In genomic region chr1:148768541-148768940, GRCh38 we compare ENCODE assay signal across 6 cellular contexts. TPM values are rescaled to one million over a fixed set of nuclear protein-coding genes. Genes with fewer than 3 reads are reported as not detected.
DNase-seq lines count a peak whose midpoint lies in the region; ATAC-seq, FAIRE-seq and TF ChIP-seq lines count a peak whose summit lies in the region.
"Not testable (repeated sequence)": the region's sequence is repeated elsewhere in the genome, so short reads cannot be mapped to it uniquely, and the experiment has no call there.
"Had no signal": no experiment of that assay in that cellular context is flagged by ENCODE, and none has a peak within 500 bp of the region (broad histone marks: within the 10 kb centered on the region; RNA-seq: fewer than 3 reads in every experiment).

No MANE protein-coding gene starts in this region.

- CTCF ChIA-PET in GM12878 (lab: Yijun Ruan, JAX), result not testable (repeated sequence)

- RAD21 ChIA-PET in GM12878 (lab: Charles Lee; ENCODE audit: unreplicated experiment), result not testable (repeated sequence)

- peak; percentile 92 for FAIRE-seq in H54 (lab: Jason Lieb, UNC)
- not testable (repeated sequence) for FAIRE-seq in GM12878 (lab: Jason Lieb, UNC)

- SMC1A ChIA-PET in GM12878 (lab: Charles Lee; ENCODE audit: uncharacterized antibody, unreplicated experiment), result not testable (repeated sequence)

- not testable (repeated sequence) for H3K4me1 ChIP-seq in GM12878 (ENCODE audit: control insufficient read depth, insufficient read depth, low read length)

- not testable (repeated sequence) for H3K36me3 ChIP-seq in GM12878 (ENCODE audit: control insufficient read depth in 2 of 2, insufficient read depth in 2 of 2, low read length in 1 of 2)

- not testable (repeated sequence) for H3K27ac Mint-ChIP-seq in stimulated activated effector memory CD8-positive, alpha-beta T cell treated with anti-CD3 and anti-CD28 coated beads, Interleukin-12 subunit alpha, Interleukin-12 subunit beta, amount 100 ng/mL, for 72 hours

- not testable (repeated sequence) for TF ChIP-seq EP300 in GM12878 (IDR thresholded peaks at IDR 0.05; ENCODE audit: borderline replicate concordance in 1 of 2, control insufficient read depth in 1 of 2, low read depth in 2 of 2, low read length in 2 of 2)

- not testable (repeated sequence) for H4K20me1 ChIP-seq in GM12878 (ENCODE audit: control insufficient read depth, insufficient read depth)

- intact Hi-C loops in GM12878 (cut with micrococcal nuclease; ENCODE audit: unreplicated experiment), result not testable (repeated sequence)

- not testable (repeated sequence) for H3K9ac ChIP-seq in GM12878 (ENCODE audit: control insufficient read depth, insufficient read depth, low read length)

- not testable (repeated sequence) for H3K36me3 Mint-ChIP-seq in stimulated activated effector memory CD8-positive, alpha-beta T cell treated with anti-CD3 and anti-CD28 coated beads, Interleukin-12 subunit alpha, Interleukin-12 subunit beta, amount 100 ng/mL, for 72 hours

- H3K79me2 ChIP-seq in GM12878 (ENCODE audit: control insufficient read depth, insufficient read depth, low read length), result not testable (repeated sequence)

- not testable (repeated sequence) for H2AFZ ChIP-seq in GM12878 (ENCODE audit: control insufficient read depth, low read depth, low read length)

- not testable (repeated sequence) for H3K9me3 Mint-ChIP-seq in stimulated activated effector memory CD8-positive, alpha-beta T cell treated with anti-CD3 and anti-CD28 coated beads, Interleukin-12 subunit alpha, Interleukin-12 subunit beta, amount 100 ng/mL, for 72 hours

- in situ Hi-C loops in GM12878 (cut with MboI), result not testable (repeated sequence)

- not testable (repeated sequence) for TF ChIP-seq POLR2A in H54 (IDR thresholded peaks at IDR 0.05; ENCODE audit: low read depth, low read length); GM12878 (IDR thresholded peaks at IDR 0.05; ENCODE audit: low read depth, low read length)

- ATAC-seq in SK-N-SH treated with all-trans-retinoic acid at 6 μM for 48 hours, result peak; percentile 41; the same call in 1 of the 3 replicates
- not testable (repeated sequence) for ATAC-seq in GM12878
- ATAC-seq in stimulated activated effector memory CD8-positive, alpha-beta T cell treated with anti-CD3 and anti-CD28 coated beads, Interleukin-12 subunit alpha, Interleukin-12 subunit beta, amount 100 ng/mL, for 72 hours, result peak; percentile 55

- BruUV-seq in GM12878 (replicated peaks; lab: Mats Ljungman, UMichigan), result TSS peak; percentile 68

- no CpG with 5 or more reads among the region's 2 CpGs for WGBS in GM12878 (ENCODE audit: insufficient coverage, insufficient replicate concordance, low lambda C conversion rate, missing lambda C conversion rate)

- not testable (repeated sequence) for H3K4me2 ChIP-seq in GM12878 (ENCODE audit: control insufficient read depth, insufficient read depth)

- not testable (repeated sequence) for H3K4me1 Mint-ChIP-seq in stimulated activated effector memory CD8-positive, alpha-beta T cell treated with anti-CD3 and anti-CD28 coated beads, Interleukin-12 subunit alpha, Interleukin-12 subunit beta, amount 100 ng/mL, for 72 hours

- not testable (repeated sequence) for H3K27me3 ChIP-seq in GM12878 (replicated peaks in 1 of 2; ENCODE audit: control insufficient read depth in 2 of 2, insufficient read depth in 2 of 2, low read length in 1 of 2)

- not testable (repeated sequence) for H3K9me3 ChIP-seq in GM12878 (replicated peaks; ENCODE audit: control insufficient read depth, insufficient read depth, low read length)

- not testable (repeated sequence) for DNase-seq in H54 (ENCODE audit: insufficient read length, low spot score); GM12878 (ENCODE audit: low read depth, low spot score); stimulated activated effector memory CD8-positive, alpha-beta T cell treated with anti-CD3 and anti-CD28 coated beads, Interleukin-12 subunit alpha, Interleukin-12 subunit beta, amount 100 ng/mL, for 72 hours (ENCODE audit: low spot score in 2 of 2)

- not testable (repeated sequence) for H3K27ac ChIP-seq in GM12878 (ENCODE audit: control insufficient read depth, insufficient read depth)

- H3K4me3 ChIP-seq in GM12878, result not testable (repeated sequence)

- not testable (repeated sequence) for TF ChIP-seq RAD21 in GM12878 (IDR thresholded peaks at IDR 0.05; ENCODE audit: insufficient read depth, low read depth, low read length)

- POLR2A ChIA-PET in GM12878 (lab: Charles Lee), result not testable (repeated sequence)

- not testable (repeated sequence) for TF ChIP-seq CTCF in GM12878 (IDR thresholded peaks at IDR 0.05 in 2 of 3, conservative IDR thresholded peaks at IDR 0.05 in 1 of 3; ENCODE audit: control insufficient read depth in 2 of 3, extremely low read depth in 1 of 3, insufficient read depth in 1 of 3, low read depth in 3 of 3, low read length in 3 of 3)

- not testable (repeated sequence) for H3K4me3 Mint-ChIP-seq in stimulated activated effector memory CD8-positive, alpha-beta T cell treated with anti-CD3 and anti-CD28 coated beads, Interleukin-12 subunit alpha, Interleukin-12 subunit beta, amount 100 ng/mL, for 72 hours

RNA-seq across cellular contexts. Expression of gene NUDT4B, which starts 20.0 kb away (rescaled TPM):
- 3.0 and 4.9 TPM in 2 replicates for total RNA-seq in GM12878 (2013; cell fraction: nucleolus; rRNA removed)
- 5.1 and 11.8 TPM in 2 replicates for total RNA-seq in GM12878 (2014; rRNA removed)
- 0.18 and 0.67 TPM in 2 replicates for total RNA-seq in GM12878 (2014; rRNA removed; fragmentation: Illumina TruSeq; extraction: Trizol)
- not detected in 2 replicates for total RNA-seq in GM12878 (2021)
- polyA plus RNA-seq in GM12878 (2011; ENCODE audit: low read depth), result 6.4 TPM
- polyA plus RNA-seq in GM12878 (2011; rRNA removed), result 0.82 and 25.5 TPM in 2 replicates
- 21.5 and 26.6 TPM in 2 replicates for polyA plus RNA-seq in GM12878 (2011; cell fraction: cytosol; rRNA removed)
- polyA plus RNA-seq in GM12878 (2011; cell fraction: nucleus; rRNA removed), result 6.2 and 6.8 TPM in 2 replicates
- polyA plus RNA-seq in GM12878 (2012), result 0.79 and 4.0 TPM in 2 replicates
- 5.2 and 7.1 TPM in 2 replicates for polyA plus RNA-seq in GM12878 (2014; fragmentation: Illumina TruSeq; extraction: Trizol)
- polyA plus RNA-seq in GM12878 (2014; fragmentation: Nextera tagmentation; extraction: Ambion mirVana), result under 1 TPM in 1 of 2 experiments, not detected in 1; 0.11 TPM
- polyA plus RNA-seq in GM12878 (2014; rRNA removed), result 5.1 and 7.3 TPM in 2 replicates
- 10 to 100 TPM in 1 of 2 experiments, 1 to 10 TPM in 1; 1.5 to 10.7 TPM for polyA plus RNA-seq in GM12878 (2016; fragmentation: Nextera tagmentation; extraction: Ambion mirVana)
- 8.0 and 22.8 TPM in 2 replicates for polyA minus RNA-seq in GM12878 (2011; rRNA and poly(A)+ RNA removed)
- polyA minus RNA-seq in GM12878 (2011; cell fraction: cytosol; rRNA and poly(A)+ RNA removed), result 5.2 TPM in 1 of 2 replicates, not detected in the other
- polyA minus RNA-seq in GM12878 (2011; cell fraction: nucleus; rRNA and poly(A)+ RNA removed), result 0.36 and 0.48 TPM in 2 replicates
- total RNA-seq: A673; CD4-positive, CD25-positive, alpha-beta regulatory T cell had no signal
